Comparison of ENCODE assay signal across 9 cellular contexts in the genomic region with DNA sequence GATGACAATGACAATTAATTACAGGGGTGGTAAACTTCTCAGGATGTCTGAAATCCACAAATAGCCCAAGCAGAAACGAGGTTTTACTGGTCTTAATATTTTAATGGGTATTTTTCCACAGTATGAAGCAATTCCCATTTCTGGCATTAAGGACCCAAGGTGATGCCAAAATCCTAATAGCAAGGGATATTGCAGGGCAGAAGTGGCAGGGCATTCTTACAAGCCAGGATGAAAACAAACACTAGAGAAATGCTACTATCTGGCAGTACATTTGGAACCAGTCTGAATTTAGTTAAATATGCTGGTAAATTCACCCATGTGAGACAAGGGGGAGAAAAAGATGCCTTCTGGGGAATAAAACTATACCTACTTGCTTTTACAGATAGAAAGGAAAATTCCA. TPM values are rescaled to one million over a fixed set of nuclear protein-coding genes. Genes with fewer than 3 reads are reported as not detected.
"Had no signal": no experiment of that assay in that cellular context is flagged by ENCODE, and none has a peak within 500 bp of the region (broad histone marks: within the 10 kb centered on the region; RNA-seq: fewer than 3 reads in every experiment).

No MANE protein-coding gene starts in this region.

- H3K27ac ChIP-seq: GM23248, HL-60 had no signal

- H2AFZ ChIP-seq: GM23248 had no signal

- H3K4me3 ChIP-seq: GM23248, HAP-1 had no signal

- DNase-seq: GM23248, GOT3, H7, HFFc6, IMR-90 had no signal

- H3K9me3 ChIP-seq: HAP-1 had no signal

- H3K9ac ChIP-seq: GM23248 had no signal

- ATAC-seq: HCT116 had no signal

RNA-seq across cellular contexts. Expression of a gene that starts 45.2 kb away (rescaled TPM):
- total RNA-seq: H4 had no signal
